17 cellular contexts compared by ENCODE assay signal in genomic region chr4:13536607-13537006, GRCh38. TPM values are rescaled to one million over a fixed set of nuclear protein-coding genes. Genes with fewer than 3 reads are reported as not detected.
DNase-seq lines count a peak whose midpoint lies in the region; ATAC-seq and TF ChIP-seq lines count a peak whose summit lies in the region.
"Had no signal": no experiment of that assay in that cellular context is flagged by ENCODE, and none has a peak within 500 bp of the region (broad histone marks: within the 10 kb centered on the region; RNA-seq: fewer than 3 reads in every experiment).

No MANE protein-coding gene starts in this region.

- intact Hi-C loops in activated CD8-positive, alpha-beta T cell treated with anti-CD3 and anti-CD28 coated beads for 36 hours (cut with micrococcal nuclease): no loop called here
- intact Hi-C loops in right cardiac atrium (cut with DNase I): no loop called here

- no peaks in the 10 kb centered on the region for H3K27me3 ChIP-seq in right cardiac atrium (ENCODE audit: control insufficient read depth, insufficient read depth)

- H3K9me3 ChIP-seq in right cardiac atrium (ENCODE audit: control insufficient read depth, low read length): no peaks in the 10 kb centered on the region
- H3K9me3 ChIP-seq: BE2C had no signal

- H3K4me3 ChIP-seq in right cardiac atrium (ENCODE audit: low read length): no peak overlapping the region

- no peak for TF ChIP-seq CTCF in activated CD8-positive, alpha-beta T cell treated with anti-CD3 and anti-CD28 coated beads for 36 hours (IDR thresholded peaks at IDR 0.05)

- H3K27me3 Mint-ChIP-seq in activated CD8-positive, alpha-beta T cell treated with anti-CD3 and anti-CD28 coated beads, Interleukin-2, amount 10 ng/mL, durations not matched to agents 7 days and 5 days (ENCODE audit: low read depth): peaks cover 88% of the 10 kb centered on the region
- H3K27me3 Mint-ChIP-seq in activated CD8-positive, alpha-beta T cell treated with anti-CD3 and anti-CD28 coated beads for 36 hours: peaks cover 88% of the 10 kb centered on the region
- H3K27me3 Mint-ChIP-seq in IgD-negative memory B cell: peaks cover 76% of the 10 kb centered on the region
- H3K27me3 Mint-ChIP-seq in naive B cell: peaks cover 72 to 100% (median 75%) of the 10 kb centered on the region in 3 donors

- H3K9me3 Mint-ChIP-seq in activated CD8-positive, alpha-beta T cell treated with anti-CD3 and anti-CD28 coated beads, Interleukin-2, amount 10 ng/mL, durations not matched to agents 7 days and 5 days (ENCODE audit: insufficient read depth): peaks cover 7% of the 10 kb centered on the region
- peaks cover 4% of the 10 kb centered on the region for H3K9me3 Mint-ChIP-seq in activated CD8-positive, alpha-beta T cell treated with anti-CD3 and anti-CD28 coated beads for 36 hours
- H3K9me3 Mint-ChIP-seq in IgD-negative memory B cell (peaks cover 0 to 13% (median 6%) of the 10 kb centered on the region in 3 donors), naive B cell (peaks cover 2 to 53% (median 29%) of the 10 kb centered on the region in 7 donors)

- no peaks in the 10 kb centered on the region for H3K4me1 ChIP-seq in right cardiac atrium (ENCODE audit: control insufficient read depth, insufficient read depth, low read length)
- H3K4me1 ChIP-seq: BE2C had no signal

- no peak overlapping the region for H3K4me3 Mint-ChIP-seq in activated CD8-positive, alpha-beta T cell treated with anti-CD3 and anti-CD28 coated beads, Interleukin-2, amount 10 ng/mL, durations not matched to agents 7 days and 5 days
- H3K4me3 Mint-ChIP-seq in activated CD8-positive, alpha-beta T cell treated with anti-CD3 and anti-CD28 coated beads for 36 hours: no peak overlapping the region
- peak overlapping the region in 2 of 4 donors; percentile 9 to 76 for H3K4me3 Mint-ChIP-seq in IgD-negative memory B cell
- H3K4me3 Mint-ChIP-seq in naive B cell: peak overlapping the region in 4 of 8 donors; percentile 46 to 73 (median 64)

- peaks cover 32% of the 10 kb centered on the region for H3K4me1 Mint-ChIP-seq in activated CD8-positive, alpha-beta T cell treated with anti-CD3 and anti-CD28 coated beads, Interleukin-2, amount 10 ng/mL, durations not matched to agents 7 days and 5 days (ENCODE audit: low read depth)
- H3K4me1 Mint-ChIP-seq in activated CD8-positive, alpha-beta T cell treated with anti-CD3 and anti-CD28 coated beads for 36 hours (ENCODE audit: low read depth): peaks cover 42% of the 10 kb centered on the region
- H3K4me1 Mint-ChIP-seq in IgD-negative memory B cell (peaks cover 2 to 10% (median 2%) of the 10 kb centered on the region in 3 donors), naive B cell (peaks cover 8 to 31% (median 17%) of the 10 kb centered on the region in 3 donors)

- H3K36me3 Mint-ChIP-seq in activated CD8-positive, alpha-beta T cell treated with anti-CD3 and anti-CD28 coated beads, Interleukin-2, amount 10 ng/mL, durations not matched to agents 7 days and 5 days (ENCODE audit: low read depth): peaks cover 6% of the 10 kb centered on the region
- H3K36me3 Mint-ChIP-seq in activated CD8-positive, alpha-beta T cell treated with anti-CD3 and anti-CD28 coated beads for 36 hours (ENCODE audit: low read depth): peaks cover 4% of the 10 kb centered on the region
- H3K36me3 Mint-ChIP-seq in IgD-negative memory B cell: peaks cover 2% of the 10 kb centered on the region
- peaks cover 11 to 12% of the 10 kb centered on the region in 2 donors for H3K36me3 Mint-ChIP-seq in naive B cell

- ATAC-seq in activated CD8-positive, alpha-beta T cell treated with anti-CD3 and anti-CD28 coated beads, Interleukin-2, amount 10 ng/mL, durations not matched to agents 7 days and 5 days: no peak
- ATAC-seq in activated CD8-positive, alpha-beta T cell treated with anti-CD3 and anti-CD28 coated beads for 36 hours: no peak
- ATAC-seq in naive B cell (ENCODE audit: low read depth in 2 of 2): no peak
- ATAC-seq in HG03457 (IDR thresholded peaks at IDR 0.05; ENCODE audit: unreplicated experiment): no peak
- no peak for ATAC-seq in right cardiac atrium
- no peak for ATAC-seq in HG03442 (IDR thresholded peaks at IDR 0.05; ENCODE audit: unreplicated experiment)

- H3K27ac ChIP-seq in right cardiac atrium (ENCODE audit: low read length): no peak overlapping the region

- no peak for DNase-seq in activated CD8-positive, alpha-beta T cell treated with anti-CD3 and anti-CD28 coated beads, Interleukin-2, amount 10 ng/mL, durations not matched to agents 7 days and 5 days
- DNase-seq in activated CD8-positive, alpha-beta T cell treated with anti-CD3 and anti-CD28 coated beads for 36 hours: no peak
- peak; percentile 27 for DNase-seq in GF-D8 (lab: John Stamatoyannopoulos, UW)
- DNase-seq in naive B cell: no peak
- DNase-seq in right cardiac atrium: no peak
- DNase-seq: BE2C; CD4-positive, alpha-beta memory T cell; HCEC 1CT; KBM-7; NCI-H1048; NCI-H226; NK-92 treated with Interleukin-12 subunit alpha and Interleukin-12 subunit beta, amount 100 ng/mL, for 24 hours; OCI-M1; RPMI8226 had no signal

- CTCF ChIA-PET in activated CD8-positive, alpha-beta T cell treated with anti-CD3 and anti-CD28 coated beads, Interleukin-2, amount 10 ng/mL, durations not matched to agents 7 days and 5 days (lab: Charles Lee): no interaction called here
- CTCF ChIA-PET in activated CD8-positive, alpha-beta T cell treated with anti-CD3 and anti-CD28 coated beads for 36 hours (lab: Charles Lee): interaction anchor here (1.5 kb wide), 1 partner anchor 11 kb away, joined by 5 read pairs; no protein-coding TSS in a partner anchor

- WGBS in right cardiac atrium: 25% methylated on average over 6 of the region's 6 CpGs

- peak overlapping the region; percentile 55 for H3K27ac Mint-ChIP-seq in activated CD8-positive, alpha-beta T cell treated with anti-CD3 and anti-CD28 coated beads, Interleukin-2, amount 10 ng/mL, durations not matched to agents 7 days and 5 days
- H3K27ac Mint-ChIP-seq in activated CD8-positive, alpha-beta T cell treated with anti-CD3 and anti-CD28 coated beads for 36 hours: no peak overlapping the region
- H3K27ac Mint-ChIP-seq in IgD-negative memory B cell: peak overlapping the region; percentile 92 to 97 (median 95)
- peak overlapping the region in 5 of 6 donors; percentile 47 to 95 (median 83) for H3K27ac Mint-ChIP-seq in naive B cell

- POLR2A ChIA-PET in activated CD8-positive, alpha-beta T cell treated with anti-CD3 and anti-CD28 coated beads, Interleukin-2, amount 10 ng/mL, durations not matched to agents 7 days and 5 days (lab: Charles Lee): interaction anchor here (1.0 kb wide), 1 partner anchor 52 kb away, joined by 3 read pairs; no protein-coding TSS in a partner anchor
- POLR2A ChIA-PET in activated CD8-positive, alpha-beta T cell treated with anti-CD3 and anti-CD28 coated beads for 36 hours (lab: Charles Lee): interaction anchor here (0.8 to 1.4 kb wide), 2 partner anchors 12 to 15 kb away, joined by 3 to 5 read pairs; no protein-coding TSS in a partner anchor

RNA-seq across cellular contexts. Expression of gene NKX3-2, which starts 7.7 kb away (rescaled TPM):
- not detected for total RNA-seq in activated CD8-positive, alpha-beta T cell treated with anti-CD3 and anti-CD28 coated beads, Interleukin-2, amount 10 ng/mL, durations not matched to agents 7 days and 5 days
- not detected for total RNA-seq in activated CD8-positive, alpha-beta T cell treated with anti-CD3 and anti-CD28 coated beads for 36 hours
- polyA plus RNA-seq in IgD-negative memory B cell (not detected), naive B cell (ENCODE audit: low read depth in 6 of 6) (not detected), right cardiac atrium (0.05 TPM)
- under 1 TPM in 1 of 4 donors, not detected in 3; 0.12 TPM for total RNA-seq in right cardiac atrium
- total RNA-seq: CD4-positive, alpha-beta memory T cell had no signal
- polyA plus RNA-seq: CD4-positive, alpha-beta memory T cell had no signal

RNA-seq across cellular contexts. Expression of gene RAB28, which starts 52.5 kb away (rescaled TPM):
- 10 to 100 TPM; 12.2 to 16.1 TPM for total RNA-seq in activated CD8-positive, alpha-beta T cell treated with anti-CD3 and anti-CD28 coated beads, Interleukin-2, amount 10 ng/mL, durations not matched to agents 7 days and 5 days
- total RNA-seq in activated CD8-positive, alpha-beta T cell treated with anti-CD3 and anti-CD28 coated beads for 36 hours: 10 to 100 TPM; 12.5 to 13.1 TPM
- polyA plus RNA-seq in IgD-negative memory B cell: 12.1 TPM
- polyA plus RNA-seq in naive B cell (ENCODE audit: low read depth in 6 of 6): 10 to 100 TPM; 15.0 to 34.6 (median 18.8) TPM
- total RNA-seq in right cardiac atrium: 10 to 100 TPM; 17.1 to 27.6 (median 22.6) TPM
- polyA plus RNA-seq in right cardiac atrium: 17.4 TPM
